In genomic region chr6:35737413-35738211, GRCh38 we compare ENCODE assay signal across 8 cellular contexts. TPM values are rescaled to one million over a fixed set of nuclear protein-coding genes. Genes with fewer than 3 reads are reported as not detected.
A peak's percentile ranks its signal among the peaks of the same experiment; 100 is the strongest.
DNase-seq lines count a peak whose midpoint lies in the region; ATAC-seq, FAIRE-seq and TF ChIP-seq lines count a peak whose summit lies in the region.

No MANE protein-coding gene starts in this region.

- peak; percentile 52 for FAIRE-seq in HTR-8/SVneo (lab: Jason Lieb, UNC)

- no peak overlapping the region for H3K4me3 ChIP-seq in cardiac muscle cell

- H3K36me3 ChIP-seq in cardiac muscle cell: no peaks in the 10 kb centered on the region

- DNase-seq in DMS153 treated with DMSO at 0.1 percent for 48 hours (lab: John Stamatoyannopoulos, UW; ENCODE audit: unreplicated experiment) (peak; percentile 82), HTR-8/SVneo (ENCODE audit: insufficient read length, low spot score) (peak; percentile 86), NCI-H526 treated with DMSO at 0.1 percent for 48 hours (lab: John Stamatoyannopoulos, UW) (peak; percentile 82), cardiac muscle cell (ENCODE audit: low read depth in 1 of 2, low spot score in 1 of 2) (peak; percentile 73 to 92), sciatic nerve (ENCODE audit: low spot score) (no peak)
- no peak for DNase-seq in activated T-helper 2 cell treated with anti-CD3 and anti-CD28 coated beads, Interferon-gamma antibody, Interleukin-2, Interleukin-4, amounts not matched to agents 10 μg/mL and 5 μg/mL and 100 μg/mL, durations not matched to agents 14 hours and 24 hours and 36 hours (ENCODE audit: low spot score)

- H3K27me3 Mint-ChIP-seq in activated T-helper 2 cell treated with anti-CD3 and anti-CD28 coated beads, Interferon-gamma antibody, Interleukin-2, Interleukin-4, amounts not matched to agents 10 μg/mL and 5 μg/mL and 100 μg/mL, durations not matched to agents 14 hours and 24 hours and 36 hours (ENCODE audit: low read depth): no peaks in the 10 kb centered on the region

- H3K27me3 ChIP-seq in cardiac muscle cell: no peaks in the 10 kb centered on the region

- H3K36me3 Mint-ChIP-seq in activated T-helper 2 cell treated with anti-CD3 and anti-CD28 coated beads, Interferon-gamma antibody, Interleukin-2, Interleukin-4, amounts not matched to agents 10 μg/mL and 5 μg/mL and 100 μg/mL, durations not matched to agents 14 hours and 24 hours and 36 hours (ENCODE audit: low read depth): no peaks in the 10 kb centered on the region

- intact Hi-C loops in activated T-helper 2 cell treated with anti-CD3 and anti-CD28 coated beads, Interferon-gamma antibody, Interleukin-2, Interleukin-4, amounts not matched to agents 10 μg/mL and 5 μg/mL and 100 μg/mL, durations not matched to agents 14 hours and 24 hours and 36 hours (cut with micrococcal nuclease): loop anchor here (1.0 to 5.0 kb wide), 5 partner anchors 49 to 215 kb away; partner anchors contain the start of gene FKBP5
- intact Hi-C loops in sciatic nerve (cut with DNase I): loop anchor here (2.0 kb wide), 1 partner anchor 153 kb away; no protein-coding TSS in a partner anchor

- peak overlapping the region; percentile 44 for H3K27ac Mint-ChIP-seq in activated T-helper 2 cell treated with anti-CD3 and anti-CD28 coated beads, Interferon-gamma antibody, Interleukin-2, Interleukin-4, amounts not matched to agents 10 μg/mL and 5 μg/mL and 100 μg/mL, durations not matched to agents 14 hours and 24 hours and 36 hours

- no peaks in the 10 kb centered on the region for H3K9me3 ChIP-seq in cardiac muscle cell (ENCODE audit: low read depth)

- ATAC-seq in sciatic nerve: peak; percentile 89
- no peak for ATAC-seq in HG02588 (IDR thresholded peaks at IDR 0.05; ENCODE audit: unreplicated experiment)
- no peak for ATAC-seq in GM21360 (IDR thresholded peaks at IDR 0.05; ENCODE audit: unreplicated experiment)

- TF ChIP-seq CTCF in cardiac muscle cell (IDR thresholded peaks at IDR 0.05; ENCODE audit: low read depth, low read length): peak; percentile 79

- H3K27ac ChIP-seq in cardiac muscle cell: no peak overlapping the region

- H3K4me1 ChIP-seq in cardiac muscle cell (ENCODE audit: low read depth): peaks cover 13% of the 10 kb centered on the region

- H3K9me3 Mint-ChIP-seq in activated T-helper 2 cell treated with anti-CD3 and anti-CD28 coated beads, Interferon-gamma antibody, Interleukin-2, Interleukin-4, amounts not matched to agents 10 μg/mL and 5 μg/mL and 100 μg/mL, durations not matched to agents 14 hours and 24 hours and 36 hours: no peaks in the 10 kb centered on the region

- H3K4me1 Mint-ChIP-seq in activated T-helper 2 cell treated with anti-CD3 and anti-CD28 coated beads, Interferon-gamma antibody, Interleukin-2, Interleukin-4, amounts not matched to agents 10 μg/mL and 5 μg/mL and 100 μg/mL, durations not matched to agents 14 hours and 24 hours and 36 hours (ENCODE audit: low read depth): peaks cover 26% of the 10 kb centered on the region

- H3K4me3 Mint-ChIP-seq in activated T-helper 2 cell treated with anti-CD3 and anti-CD28 coated beads, Interferon-gamma antibody, Interleukin-2, Interleukin-4, amounts not matched to agents 10 μg/mL and 5 μg/mL and 100 μg/mL, durations not matched to agents 14 hours and 24 hours and 36 hours (ENCODE audit: low read depth): no peak overlapping the region

RNA-seq across cellular contexts. Expression of gene ARMC12, which starts 0.8 kb away (rescaled TPM):
- total RNA-seq in activated T-helper 2 cell treated with anti-CD3 and anti-CD28 coated beads, Interferon-gamma antibody, Interleukin-2, Interleukin-4, amounts not matched to agents 10 μg/mL and 5 μg/mL and 100 μg/mL, durations not matched to agents 14 hours and 24 hours and 36 hours: 0.89 and 0.97 TPM in 2 replicates
- 0.56 and 4.1 TPM in 2 replicates for total RNA-seq in cardiac muscle cell
- 2.3 and 4.9 TPM in 2 replicates for polyA plus RNA-seq in cardiac muscle cell
- total RNA-seq in sciatic nerve: 0.80 TPM

RNA-seq across cellular contexts. Expression of gene CLPSL2, which starts 38.8 kb away (rescaled TPM):
- total RNA-seq in activated T-helper 2 cell treated with anti-CD3 and anti-CD28 coated beads, Interferon-gamma antibody, Interleukin-2, Interleukin-4, amounts not matched to agents 10 μg/mL and 5 μg/mL and 100 μg/mL, durations not matched to agents 14 hours and 24 hours and 36 hours: not detected in 2 replicates
- total RNA-seq in cardiac muscle cell (not detected in 2 replicates), sciatic nerve (not detected)
- polyA plus RNA-seq in cardiac muscle cell: 1.2 TPM in 1 of 2 replicates, not detected in the other

RNA-seq across cellular contexts. Expression of gene CLPSL1, which starts 43.2 kb away (rescaled TPM):
- total RNA-seq in activated T-helper 2 cell treated with anti-CD3 and anti-CD28 coated beads, Interferon-gamma antibody, Interleukin-2, Interleukin-4, amounts not matched to agents 10 μg/mL and 5 μg/mL and 100 μg/mL, durations not matched to agents 14 hours and 24 hours and 36 hours: not detected in 2 replicates
- total RNA-seq in cardiac muscle cell (not detected in 2 replicates), sciatic nerve (not detected)
- polyA plus RNA-seq in cardiac muscle cell: not detected in 2 replicates

RNA-seq across cellular contexts. Expression of gene FKBP5, which starts 48.9 kb away (rescaled TPM):
- 88.1 and 90.9 TPM in 2 replicates for total RNA-seq in activated T-helper 2 cell treated with anti-CD3 and anti-CD28 coated beads, Interferon-gamma antibody, Interleukin-2, Interleukin-4, amounts not matched to agents 10 μg/mL and 5 μg/mL and 100 μg/mL, durations not matched to agents 14 hours and 24 hours and 36 hours
- 20.5 and 32.4 TPM in 2 replicates for total RNA-seq in cardiac muscle cell
- polyA plus RNA-seq in cardiac muscle cell: 53.0 and 89.7 TPM in 2 replicates
- total RNA-seq in sciatic nerve: 23.6 TPM

RNA-seq across cellular contexts. Expression of gene CLPS, which starts 59.5 kb away (rescaled TPM):
- total RNA-seq in activated T-helper 2 cell treated with anti-CD3 and anti-CD28 coated beads, Interferon-gamma antibody, Interleukin-2, Interleukin-4, amounts not matched to agents 10 μg/mL and 5 μg/mL and 100 μg/mL, durations not matched to agents 14 hours and 24 hours and 36 hours: not detected in 2 replicates
- total RNA-seq in cardiac muscle cell (not detected in 2 replicates), sciatic nerve (3.8 TPM)
- not detected in 2 replicates for polyA plus RNA-seq in cardiac muscle cell

Comparison
In these comparisons a context has a peak if more than half of its experiments do, and no peak if none do; other contexts are left out.
1. DNase-seq: peak in DMS153 treated with DMSO at 0.1 percent for 48 hours (single experiment), HTR-8/SVneo (single experiment), NCI-H526 treated with DMSO at 0.1 percent for 48 hours (single experiment) and cardiac muscle cell (2 of 2); none in activated T-helper 2 cell treated with anti-CD3 and anti-CD28 coated beads, Interferon-gamma antibody, Interleukin-2, Interleukin-4, amounts not matched to agents 10 μg/mL and 5 μg/mL and 100 μg/mL, durations not matched to agents 14 hours and 24 hours and 36 hours (single experiment) and sciatic nerve (single experiment).